ENCODE assay signal across 18 cellular contexts in the genomic region with DNA sequence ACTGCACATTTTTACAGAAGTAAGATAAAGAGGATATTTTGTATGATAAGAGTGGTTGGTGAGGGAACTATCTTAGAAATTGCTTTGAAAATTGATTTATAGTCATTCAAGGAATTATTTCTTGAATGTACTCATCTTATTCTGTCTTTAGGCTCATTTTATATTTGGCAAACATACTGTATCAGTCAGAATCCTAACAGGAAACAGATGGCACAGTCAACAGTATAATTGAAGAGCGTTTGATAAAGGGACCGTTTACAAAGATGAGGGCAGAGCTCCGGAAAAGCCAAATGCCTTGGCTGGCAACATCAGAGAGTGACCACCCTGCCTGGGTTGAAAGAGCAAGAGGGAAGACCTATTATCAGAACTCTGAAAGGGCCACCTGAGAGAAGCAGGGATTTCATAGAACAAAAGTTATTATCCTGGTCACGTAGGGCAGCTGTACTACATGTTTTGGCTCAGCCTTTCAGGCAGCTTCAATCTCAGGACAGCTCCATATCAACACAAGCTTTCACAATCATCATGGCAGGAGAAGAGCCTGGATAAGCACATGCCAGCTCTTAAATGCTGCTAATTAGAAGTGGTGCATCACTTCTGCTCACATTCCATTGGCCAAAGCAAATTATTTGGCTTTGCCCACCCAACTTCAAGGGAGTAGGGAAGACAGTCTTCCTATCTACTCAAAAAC. TPM values are rescaled to one million over a fixed set of nuclear protein-coding genes. Genes with fewer than 3 reads are reported as not detected.
DNase-seq lines count a peak whose midpoint lies in the region; ATAC-seq and TF ChIP-seq lines count a peak whose summit lies in the region.
"Had no signal": no experiment of that assay in that cellular context is flagged by ENCODE, and none has a peak within 500 bp of the region (broad histone marks: within the 10 kb centered on the region; RNA-seq: fewer than 3 reads in every experiment).

No MANE protein-coding gene starts in this region.

- H3K4me1 ChIP-seq in Caco-2: peaks cover 27% of the 10 kb centered on the region
- H3K4me1 ChIP-seq: prostate gland had no signal

- peaks cover 35% of the 10 kb centered on the region for H3K9me3 ChIP-seq in Caco-2
- H3K9me3 ChIP-seq: prostate gland, suprapubic skin had no signal

- POLR2A ChIA-PET in Caco-2 (lab: Charles Lee): no interaction called here

- no TSS peak for BruUV-seq in Caco-2 (replicated peaks; lab: Mats Ljungman, UMichigan)

- intact Hi-C loops in Caco-2 (cut with micrococcal nuclease; ENCODE audit: unreplicated experiment): no loop called here

- H3K4me1 Mint-ChIP-seq in Caco-2 (ENCODE audit: low read depth, unreplicated experiment): peaks cover 23% of the 10 kb centered on the region
- H3K4me1 Mint-ChIP-seq: neural crest cell had no signal

- TF ChIP-seq CTCF in Caco-2 (IDR thresholded peaks at IDR 0.05; ENCODE audit: insufficient read depth in 1 of 2, low read depth in 1 of 2, low read length in 1 of 2, severe bottlenecking in 1 of 2, unreplicated experiment in 1 of 2) (no peak), foreskin fibroblast (IDR thresholded peaks at IDR 0.05; ENCODE audit: low read depth, low read length) (no peak)

- H3K27ac Mint-ChIP-seq in Caco-2 (ENCODE audit: unreplicated experiment): peak overlapping the region; percentile 46

- CTCF ChIA-PET in Caco-2 (lab: Charles Lee): no interaction called here

- no peak for DNase-seq in Caco-2
- DNase-seq in NCI-H1092 (lab: John Stamatoyannopoulos, UW): peak; percentile 16
- DNase-seq in NCI-H748 treated with DMSO at 0.1 percent for 48 hours (lab: John Stamatoyannopoulos, UW): peak; percentile 67
- peak; percentile 33 to 68 for DNase-seq in foreskin fibroblast
- no peak for DNase-seq in ureter (ENCODE audit: low spot score)
- no peak for DNase-seq in T1000 (lab: John Stamatoyannopoulos, UW)
- DNase-seq: activated CD4-positive, alpha-beta T cell treated with anti-CD3 and anti-CD28 coated beads, Interleukin-2, amount 50 U/mL, for 4 hours; activated naive CD4-positive, alpha-beta T cell; activated T-cell treated with anti-CD3 and anti-CD28 coated beads for 4 hours; NCI-H187 treated with DMSO at 0.1 percent for 48 hours; NCI-H82; spleen had no signal

- H3K4me3 ChIP-seq in Caco-2 (ENCODE audit: low read depth, low read length) (no peak overlapping the region), foreskin fibroblast (ENCODE audit: low read depth in 1 of 2, low read length in 2 of 2) (no peak overlapping the region)
- H3K4me3 ChIP-seq: prostate gland, spleen, suprapubic skin had no signal

- H3K36me3 Mint-ChIP-seq in Caco-2 (ENCODE audit: insufficient read depth, unreplicated experiment): no peaks in the 10 kb centered on the region

- ATAC-seq in GM19324 (IDR thresholded peaks at IDR 0.05; ENCODE audit: low FRiP score, unreplicated experiment) (no peak), GM21381 (IDR thresholded peaks at IDR 0.05; ENCODE audit: unreplicated experiment) (no peak)
- ATAC-seq: Panc1 had no signal

- H3K27me3 ChIP-seq in Caco-2 (replicated peaks; ENCODE audit: control insufficient read depth, insufficient read depth, low read length): no peaks in the 10 kb centered on the region
- H3K27me3 ChIP-seq: suprapubic skin had no signal

- peaks cover 44% of the 10 kb centered on the region for H3K9me3 Mint-ChIP-seq in Caco-2 (ENCODE audit: unreplicated experiment)

- no peak overlapping the region for H3K4me3 Mint-ChIP-seq in Caco-2 (ENCODE audit: unreplicated experiment)
- H3K4me3 Mint-ChIP-seq: neural crest cell had no signal

- H3K27me3 Mint-ChIP-seq in Caco-2 (ENCODE audit: insufficient read depth, unreplicated experiment): no peaks in the 10 kb centered on the region

- H3K36me3 ChIP-seq in Caco-2 (ENCODE audit: control insufficient read depth, insufficient read depth, low read length): no peaks in the 10 kb centered on the region
- H3K36me3 ChIP-seq: prostate gland, spleen, suprapubic skin had no signal

RNA-seq across cellular contexts. Expression of gene ARL15, which starts 47.1 kb away (rescaled TPM):
- total RNA-seq in Caco-2 (2022) (122 and 140 TPM in 2 replicates), ureter (48.0 TPM)

Comparison
In these comparisons a context has a peak if more than half of its experiments do, and no peak if none do; other contexts are left out.
1. DNase-seq: peak in NCI-H1092 (single experiment), NCI-H748 treated with DMSO at 0.1 percent for 48 hours (single experiment) and foreskin fibroblast (2 of 2); none in Caco-2 (0 of 2), ureter (single experiment) and T1000 (single experiment).